Comparison of ENCODE assay signal across 10 cellular contexts in the genomic region with DNA sequence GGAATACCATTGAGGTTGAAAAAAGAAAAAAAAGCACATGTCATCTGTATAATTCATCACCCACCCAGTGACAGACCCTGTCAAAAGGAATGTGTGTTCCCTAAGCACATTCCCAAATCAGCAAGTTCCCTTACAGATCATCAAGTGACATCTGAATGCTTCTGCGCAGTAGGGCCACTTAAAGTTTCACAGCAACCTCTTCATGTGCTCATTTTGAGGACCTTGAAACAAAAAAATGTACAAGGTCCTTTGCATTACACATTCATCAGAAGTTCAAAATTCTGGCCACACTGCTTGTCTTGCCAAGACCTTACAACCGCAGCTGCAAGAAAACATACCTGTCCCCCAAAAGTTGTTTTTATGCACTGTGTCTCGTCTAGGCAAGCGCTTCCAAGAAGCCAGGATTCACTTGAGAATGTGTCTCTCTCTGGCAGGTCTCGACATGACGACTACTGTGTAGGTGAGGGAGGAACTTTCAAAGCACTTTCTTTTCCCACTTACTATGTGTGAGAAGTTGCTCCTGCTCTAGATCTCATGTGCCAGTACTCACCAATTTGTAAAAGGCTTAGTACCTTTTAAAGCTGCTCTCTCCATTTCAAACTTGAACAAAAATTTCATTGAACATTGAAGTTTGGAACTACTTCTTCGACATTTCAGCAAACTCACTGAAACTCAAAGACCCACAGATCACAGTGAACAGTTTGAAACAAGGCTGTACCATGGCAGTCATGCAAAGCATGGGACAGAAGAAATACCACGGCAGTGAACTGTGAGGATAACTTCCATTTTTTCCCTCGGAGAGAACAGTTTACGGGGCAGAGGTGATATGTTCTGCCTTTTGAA. TPM values are rescaled to one million over a fixed set of nuclear protein-coding genes. Genes with fewer than 3 reads are reported as not detected.
DNase-seq lines count a peak whose midpoint lies in the region; ATAC-seq, FAIRE-seq and TF ChIP-seq lines count a peak whose summit lies in the region.
"Had no signal": no experiment of that assay in that cellular context is flagged by ENCODE, and none has a peak within 500 bp of the region (broad histone marks: within the 10 kb centered on the region; RNA-seq: fewer than 3 reads in every experiment).

No MANE protein-coding gene starts in this region.

- H3K9ac ChIP-seq in K562 (ENCODE audit: insufficient read depth in 1 of 2, low read depth in 2 of 2, low read length in 2 of 2), result no peak overlapping the region
- H3K9ac ChIP-seq: parathyroid adenoma had no signal

- peaks cover 42 to 96% (median 54%) of the 10 kb centered on the region in 3 donors for H3K36me3 Mint-ChIP-seq in CD8-positive, alpha-beta memory T cell
- peaks cover 78% of the 10 kb centered on the region for H3K36me3 Mint-ChIP-seq in natural killer cell

- ATAC-seq in K562, result no peak
- no peak for ATAC-seq in natural killer cell
- ATAC-seq in HG02678 (IDR thresholded peaks at IDR 0.05; ENCODE audit: unreplicated experiment), result no peak
- no peak for ATAC-seq in pancreas

- peak; percentile 43; the same call in 1 of the 2 replicates for TF ChIP-seq POLR2A in K562 (conservative IDR thresholded peaks at IDR 0.05)

- H2AFZ ChIP-seq in K562 (ENCODE audit: low read depth, low read length), result no peak overlapping the region
- H2AFZ ChIP-seq: parathyroid adenoma had no signal

- peak overlapping the region in 6 of 7 donors; percentile 8 to 100 (median 18) for H3K4me3 Mint-ChIP-seq in CD8-positive, alpha-beta memory T cell
- peak overlapping the region; percentile 47 for H3K4me3 Mint-ChIP-seq in natural killer cell
- H3K4me3 Mint-ChIP-seq: activated CD4-positive, alpha-beta T cell treated with anti-CD3 and anti-CD28 coated beads, Interleukin-2, amount 10 ng/mL, durations not matched to agents 7 days and 5 days had no signal

- no peaks in the 10 kb centered on the region for H3K27me3 ChIP-seq in CD8-positive, alpha-beta memory T cell (ENCODE audit: insufficient read depth, low read length, poor library complexity, severe bottlenecking)
- H3K27me3 ChIP-seq in K562 (ENCODE audit: control insufficient read depth in 2 of 2, insufficient read depth in 2 of 2, low read length in 2 of 2) (no peaks in the 10 kb centered on the region), pancreas (no peaks in the 10 kb centered on the region)

- peaks cover 17% of the 10 kb centered on the region for H4K20me1 ChIP-seq in K562 (replicated peaks; ENCODE audit: control insufficient read depth, insufficient read depth, low read length)

- 94% methylated on average over 10 of the region's 10 CpGs for WGBS in K562 (ENCODE audit: insufficient coverage, low coverage, missing lambda C conversion rate)
- 77 to 90% methylated on average over 10 of the region's 10 CpGs for WGBS in pancreas, 2 donors

- H3K27ac ChIP-seq in CD8-positive, alpha-beta memory T cell (ENCODE audit: low read depth, low read length), result no peak overlapping the region
- H3K27ac ChIP-seq in K562 (ENCODE audit: extremely low read depth, low read depth, low read length), result no peak overlapping the region
- H3K27ac ChIP-seq in pancreas, result no peak overlapping the region
- H3K27ac ChIP-seq: parathyroid adenoma had no signal

- TF ChIP-seq RAD21 in K562 (CRISPR knock-in tag; conservative IDR thresholded peaks at IDR 0.05 in 1 of 2, IDR thresholded peaks at IDR 0.05 in 1 of 2), result no peak

- no peak overlapping the region for H3K4me2 ChIP-seq in K562 (ENCODE audit: insufficient read depth, low read length)

- H3K9me3 ChIP-seq in CD8-positive, alpha-beta memory T cell (ENCODE audit: low read length), result no peaks in the 10 kb centered on the region
- H3K9me3 ChIP-seq in K562 (replicated peaks; ENCODE audit: control insufficient read depth, insufficient read depth, low read depth, low read length), result no peaks in the 10 kb centered on the region
- no peaks in the 10 kb centered on the region for H3K9me3 ChIP-seq in pancreas

- CTCF ChIA-PET in CD8-positive, alpha-beta memory T cell (lab: Charles Lee), result interaction anchor here (1.3 kb wide), 1 partner anchor 81 kb away, joined by 4 read pairs; no protein-coding TSS in a partner anchor
- CTCF ChIA-PET in HEK293T (lab: Yijun Ruan, JAX) (no interaction called here), K562 (lab: Yijun Ruan, JAX; ENCODE audit: low intra/inter-chr PET ratio) (no interaction called here)

- peaks cover 0 to 33% of the 10 kb centered on the region in 2 donors for H3K27me3 Mint-ChIP-seq in CD8-positive, alpha-beta memory T cell
- no peaks in the 10 kb centered on the region for H3K27me3 Mint-ChIP-seq in natural killer cell (ENCODE audit: low read depth in 2 of 2)
- H3K27me3 Mint-ChIP-seq: activated CD4-positive, alpha-beta T cell treated with anti-CD3 and anti-CD28 coated beads, Interleukin-2, amount 10 ng/mL, durations not matched to agents 7 days and 5 days had no signal

- intact Hi-C loops in K562 (cut with micrococcal nuclease), result loop anchor here (10.0 kb wide), 1 partner anchor 234 kb away; no protein-coding TSS in a partner anchor
- intact Hi-C loops in natural killer cell (cut with micrococcal nuclease), result no loop called here
- intact Hi-C loops in pancreas (cut with DNase I), result no loop called here

- H3K27ac Mint-ChIP-seq in CD8-positive, alpha-beta memory T cell, result peak overlapping the region in 7 of 8 donors; percentile 12 to 99 (median 67)
- H3K27ac Mint-ChIP-seq in natural killer cell, result peak overlapping the region; percentile 97 to 99

- peaks cover 66% of the 10 kb centered on the region for H3K4me1 ChIP-seq in CD8-positive, alpha-beta memory T cell (ENCODE audit: insufficient read depth, low read length)
- H3K4me1 ChIP-seq in K562 (replicated peaks in 1 of 2; ENCODE audit: control insufficient read depth in 2 of 2, insufficient read depth in 2 of 2, low read length in 2 of 2), result peaks cover 9 to 12% of the 10 kb centered on the region in 2 experiments; a peak in 3 of 5 replicates
- H3K4me1 ChIP-seq in pancreas, result peaks cover 20 to 44% (median 33%) of the 10 kb centered on the region in 3 donors

- H3K9me3 Mint-ChIP-seq in CD8-positive, alpha-beta memory T cell, result peaks cover 0 to 3% (median under 1%) of the 10 kb centered on the region in 5 donors
- no peaks in the 10 kb centered on the region for H3K9me3 Mint-ChIP-seq in natural killer cell
- H3K9me3 Mint-ChIP-seq: activated CD4-positive, alpha-beta T cell treated with anti-CD3 and anti-CD28 coated beads, Interleukin-2, amount 10 ng/mL, durations not matched to agents 7 days and 5 days had no signal

- no peaks in the 10 kb centered on the region for H3K9me1 ChIP-seq in K562 (ENCODE audit: control insufficient read depth, insufficient read depth, low read length)

- TF ChIP-seq EP300 in K562 (IDR thresholded peaks at IDR 0.05; ENCODE audit: low read length), result no peak

- H3K4me3 ChIP-seq in CD8-positive, alpha-beta memory T cell (ENCODE audit: low read length), result no peak overlapping the region
- H3K4me3 ChIP-seq in K562 (no peak overlapping the region), pancreas (no peak overlapping the region)

- no peak for DNase-seq in CD8-positive, alpha-beta memory T cell
- DNase-seq in HEK293T (ENCODE audit: extremely low spot score) (no peak), K562 (ENCODE audit: extremely low read depth in 1 of 4, low spot score in 3 of 4) (no peak), natural killer cell (no peak), NCI-H2029 treated with DMSO at 0.1 percent for 48 hours (lab: John Stamatoyannopoulos, UW) (no peak), pancreas (no peak)
- DNase-seq: activated CD4-positive, alpha-beta T cell treated with anti-CD3 and anti-CD28 coated beads, Interleukin-2, amount 10 ng/mL, durations not matched to agents 7 days and 5 days; kidney glomerular epithelial cell had no signal

- FAIRE-seq in K562 (lab: Jason Lieb, UNC) (no peak), pancreas (lab: Jason Lieb, UNC) (no peak)

- peaks cover 74 to 89% (median 87%) of the 10 kb centered on the region in 3 donors for H3K4me1 Mint-ChIP-seq in CD8-positive, alpha-beta memory T cell
- peaks cover 88% of the 10 kb centered on the region in 2 donors for H3K4me1 Mint-ChIP-seq in natural killer cell

- peaks cover 67% of the 10 kb centered on the region for H3K36me3 ChIP-seq in CD8-positive, alpha-beta memory T cell (ENCODE audit: insufficient read depth, low read length)
- H3K36me3 ChIP-seq in K562 (ENCODE audit: control insufficient read depth, insufficient read depth, low read length) (peaks cover 82% of the 10 kb centered on the region), pancreas (peaks cover 15 to 53% (median 50%) of the 10 kb centered on the region in 3 donors)

- in situ Hi-C loops in K562 (cut with MboI), result no loop called here

- no TSS peak for BruUV-seq in K562 (replicated peaks; lab: Mats Ljungman, UMichigan)

- POLR2A ChIA-PET in CD8-positive, alpha-beta memory T cell (lab: Charles Lee), result no interaction called here
- POLR2A ChIA-PET in HEK293T (lab: Yijun Ruan, JAX), result interaction anchor here (1.8 kb wide), 1 partner anchor 10 kb away, joined by 5 read pairs; no protein-coding TSS in a partner anchor
- POLR2A ChIA-PET in K562 (lab: Yijun Ruan, JAX), result interaction anchor here (0.6 to 6.8 kb wide), 9 partner anchors 11 to 642 kb away, joined by 3 to 59 read pairs (median 3); no protein-coding TSS in a partner anchor

- TF ChIP-seq CTCF in K562 (IDR thresholded peaks at IDR 0.05 in 2 of 3, conservative IDR thresholded peaks at IDR 0.05 in 1 of 3; ENCODE audit: insufficient read depth in 2 of 3, low read depth in 1 of 3, low read length in 3 of 3) (no peak), natural killer cell (IDR thresholded peaks at IDR 0.05) (no peak), pancreas (IDR thresholded peaks at IDR 0.05) (no peak)

- H3K79me2 ChIP-seq in K562 (ENCODE audit: control insufficient read depth, insufficient read depth, low read length), result peaks cover 70% of the 10 kb centered on the region

RNA-seq across cellular contexts. Expression of a gene that starts 4.3 kb away (rescaled TPM):
- 10 to 100 TPM; 26.4 to 26.5 TPM for total RNA-seq in CD8-positive, alpha-beta memory T cell
- 5.3 TPM for polyA plus RNA-seq in CD8-positive, alpha-beta memory T cell
- total RNA-seq in K562 (2011; cell fraction: chromatin; rRNA removed; ENCODE audit: low replicate concordance), result 92.4 and 167 TPM in 2 replicates
- 66.1 and 68.5 TPM in 2 replicates for total RNA-seq in K562 (2011; cell fraction: nucleolus; rRNA removed)
- total RNA-seq in K562 (2011; cell fraction: nucleoplasm; rRNA removed), result 74.9 and 93.0 TPM in 2 replicates
- total RNA-seq in K562 (2014; rRNA removed) (26.6 and 28.8 TPM in 2 replicates), K562 (2014; rRNA removed; fragmentation: Illumina TruSeq; extraction: Trizol) (34.9 and 37.9 TPM in 2 replicates), K562 (2015; rRNA removed; fragmentation: Illumina TruSeq; extraction: Trizol) (36.4 and 37.0 TPM in 2 replicates), K562 (2021) (39.5 and 44.2 TPM in 2 replicates), natural killer cell (10 to 100 TPM; 34.7 to 65.3 (median 41.2) TPM), pancreas (10 to 100 TPM in 1 of 6 donors, 1 to 10 TPM in 5; 4.8 to 12.9 (median 6.9) TPM)
- polyA plus RNA-seq in K562 (2011; rRNA removed) (42.8 and 44.8 TPM in 2 replicates), K562 (2014; fragmentation: Illumina TruSeq; extraction: Trizol) (31.0 and 37.4 TPM in 2 replicates), K562 (2014; fragmentation: Nextera tagmentation; extraction: Ambion mirVana) (10 to 100 TPM; 13.4 to 14.6 TPM), K562 (2014; rRNA removed) (41.1 and 43.0 TPM in 2 replicates), pancreas (10 to 100 TPM in 1 of 2 donors, 1 to 10 TPM in 1; 9.6 to 12.1 TPM)
- 7.8 and 17.8 TPM in 2 replicates for polyA plus RNA-seq in K562 (2011; cell fraction: cytosol; rRNA removed)
- polyA plus RNA-seq in K562 (2011; cell fraction: nucleus; rRNA removed), result 74.3 and 76.8 TPM in 2 replicates
- 32.5 and 35.4 TPM in 2 replicates for polyA plus RNA-seq in K562 (2012)
- polyA minus RNA-seq in K562 (2011; rRNA and poly(A)+ RNA removed), result 34.0 and 36.5 TPM in 2 replicates
- 12.9 and 15.7 TPM in 2 replicates for polyA minus RNA-seq in K562 (2011; cell fraction: cytosol; rRNA and poly(A)+ RNA removed)
- 56.1 and 86.0 TPM in 2 replicates for polyA minus RNA-seq in K562 (2011; cell fraction: nucleus; rRNA and poly(A)+ RNA removed)

RNA-seq across cellular contexts. Expression of a gene that starts 4.9 kb away (rescaled TPM):
- 100 to 1,000 TPM; 855 to 861 TPM for total RNA-seq in CD8-positive, alpha-beta memory T cell
- 1,275 TPM for polyA plus RNA-seq in CD8-positive, alpha-beta memory T cell
- total RNA-seq in K562 (2011; cell fraction: chromatin; rRNA removed; ENCODE audit: low replicate concordance), result 1,248 and 2,950 TPM in 2 replicates
- 714 and 743 TPM in 2 replicates for total RNA-seq in K562 (2011; cell fraction: nucleolus; rRNA removed)
- total RNA-seq in K562 (2011; cell fraction: nucleoplasm; rRNA removed), result 971 and 1,084 TPM in 2 replicates
- 239 and 306 TPM in 2 replicates for total RNA-seq in K562 (2014; rRNA removed)
- 411 and 440 TPM in 2 replicates for total RNA-seq in K562 (2014; rRNA removed; fragmentation: Illumina TruSeq; extraction: Trizol)
- total RNA-seq in K562 (2015; rRNA removed; fragmentation: Illumina TruSeq; extraction: Trizol), result 386 and 426 TPM in 2 replicates
- 616 and 622 TPM in 2 replicates for total RNA-seq in K562 (2021)
- 721 and 729 TPM in 2 replicates for polyA plus RNA-seq in K562 (2011; rRNA removed)
- 392 and 499 TPM in 2 replicates for polyA plus RNA-seq in K562 (2011; cell fraction: cytosol; rRNA removed)
- polyA plus RNA-seq in K562 (2011; cell fraction: nucleus; rRNA removed), result 2,138 and 2,865 TPM in 2 replicates
- 332 and 354 TPM in 2 replicates for polyA plus RNA-seq in K562 (2012)
- polyA plus RNA-seq in K562 (2014; fragmentation: Illumina TruSeq; extraction: Trizol), result 579 and 604 TPM in 2 replicates
- polyA plus RNA-seq in K562 (2014; fragmentation: Nextera tagmentation; extraction: Ambion mirVana), result 1,000 to 10,000 TPM in 1 of 2 experiments, 100 to 1,000 TPM in 1; 487 to 1,639 TPM
- 1,331 and 1,452 TPM in 2 replicates for polyA plus RNA-seq in K562 (2014; rRNA removed)
- polyA minus RNA-seq in K562 (2011; rRNA and poly(A)+ RNA removed), result 481 and 488 TPM in 2 replicates
- polyA minus RNA-seq in K562 (2011; cell fraction: cytosol; rRNA and poly(A)+ RNA removed), result 167 and 272 TPM in 2 replicates
- 1,052 and 1,975 TPM in 2 replicates for polyA minus RNA-seq in K562 (2011; cell fraction: nucleus; rRNA and poly(A)+ RNA removed)
- total RNA-seq in natural killer cell, result 1,000 to 10,000 TPM; 2,956 to 3,334 (median 3,276) TPM
- 100 to 1,000 TPM; 145 to 398 (median 199) TPM for total RNA-seq in pancreas
- 100 to 1,000 TPM; 249 to 372 TPM for polyA plus RNA-seq in pancreas

RNA-seq across cellular contexts. Expression of a gene that starts 5.6 kb away (rescaled TPM):
- 10 to 100 TPM; 39.3 to 43.5 TPM for total RNA-seq in CD8-positive, alpha-beta memory T cell
- polyA plus RNA-seq in CD8-positive, alpha-beta memory T cell, result 15.7 TPM
- 138 and 394 TPM in 2 replicates for total RNA-seq in K562 (2011; cell fraction: chromatin; rRNA removed; ENCODE audit: low replicate concordance)
- total RNA-seq in K562 (2011; cell fraction: nucleolus; rRNA removed), result 72.7 and 85.0 TPM in 2 replicates
- 132 and 153 TPM in 2 replicates for total RNA-seq in K562 (2011; cell fraction: nucleoplasm; rRNA removed)
- total RNA-seq in K562 (2014; rRNA removed) (51.3 and 53.5 TPM in 2 replicates), K562 (2014; rRNA removed; fragmentation: Illumina TruSeq; extraction: Trizol) (71.8 and 80.0 TPM in 2 replicates), K562 (2015; rRNA removed; fragmentation: Illumina TruSeq; extraction: Trizol) (50.0 and 57.1 TPM in 2 replicates), K562 (2021) (48.0 and 48.3 TPM in 2 replicates), natural killer cell (100 to 1,000 TPM; 152 to 187 (median 186) TPM), pancreas (10 to 100 TPM; 10.0 to 25.9 (median 18.2) TPM)
- polyA plus RNA-seq in K562 (2011; rRNA removed) (80.7 and 83.4 TPM in 2 replicates), K562 (2014; fragmentation: Illumina TruSeq; extraction: Trizol) (54.4 and 56.9 TPM in 2 replicates), K562 (2014; fragmentation: Nextera tagmentation; extraction: Ambion mirVana) (10 to 100 TPM; 26.7 to 40.0 TPM), K562 (2014; rRNA removed) (61.0 and 75.0 TPM in 2 replicates), pancreas (10 to 100 TPM; 34.8 to 80.8 TPM)
- 9.7 and 20.4 TPM in 2 replicates for polyA plus RNA-seq in K562 (2011; cell fraction: cytosol; rRNA removed)
- polyA plus RNA-seq in K562 (2011; cell fraction: nucleus; rRNA removed), result 149 and 214 TPM in 2 replicates
- 34.4 and 59.0 TPM in 2 replicates for polyA plus RNA-seq in K562 (2012)
- polyA minus RNA-seq in K562 (2011; rRNA and poly(A)+ RNA removed), result 62.6 and 76.6 TPM in 2 replicates
- polyA minus RNA-seq in K562 (2011; cell fraction: cytosol; rRNA and poly(A)+ RNA removed), result 27.3 and 27.7 TPM in 2 replicates
- 61.9 and 125 TPM in 2 replicates for polyA minus RNA-seq in K562 (2011; cell fraction: nucleus; rRNA and poly(A)+ RNA removed)

RNA-seq across cellular contexts. Expression of a gene that starts 52.2 kb away (rescaled TPM):
- under 1 TPM; 0.66 to 0.69 TPM for total RNA-seq in CD8-positive, alpha-beta memory T cell
- not detected for polyA plus RNA-seq in CD8-positive, alpha-beta memory T cell
- 10.8 and 12.0 TPM in 2 replicates for total RNA-seq in K562 (2011; cell fraction: chromatin; rRNA removed; ENCODE audit: low replicate concordance)
- 5.0 and 6.2 TPM in 2 replicates for total RNA-seq in K562 (2011; cell fraction: nucleolus; rRNA removed)
- 5.9 and 8.5 TPM in 2 replicates for total RNA-seq in K562 (2011; cell fraction: nucleoplasm; rRNA removed)
- total RNA-seq in K562 (2014; rRNA removed) (3.8 and 4.3 TPM in 2 replicates), K562 (2014; rRNA removed; fragmentation: Illumina TruSeq; extraction: Trizol) (7.5 and 8.7 TPM in 2 replicates), K562 (2015; rRNA removed; fragmentation: Illumina TruSeq; extraction: Trizol) (14.1 and 16.2 TPM in 2 replicates), K562 (2021) (4.1 and 4.7 TPM in 2 replicates), natural killer cell (10 to 100 TPM in 1 of 3 donors, 1 to 10 TPM in 2; 2.2 to 12.0 (median 3.3) TPM), pancreas (1 to 10 TPM in 4 of 6 donors, under 1 TPM in 2; 0.51 to 6.3 (median 1.1) TPM)
- polyA plus RNA-seq in K562 (2011; rRNA removed) (5.6 and 9.7 TPM in 2 replicates), K562 (2014; fragmentation: Illumina TruSeq; extraction: Trizol) (13.3 and 14.7 TPM in 2 replicates), K562 (2014; fragmentation: Nextera tagmentation; extraction: Ambion mirVana) (1 to 10 TPM; 4.6 to 7.1 TPM), K562 (2014; rRNA removed) (7.1 and 7.8 TPM in 2 replicates), pancreas (1 to 10 TPM; 1.5 to 2.4 TPM)
- 4.1 and 8.7 TPM in 2 replicates for polyA plus RNA-seq in K562 (2011; cell fraction: cytosol; rRNA removed)
- polyA plus RNA-seq in K562 (2011; cell fraction: nucleus; rRNA removed), result 10.0 and 12.4 TPM in 2 replicates
- 9.0 and 64.8 TPM in 2 replicates for polyA plus RNA-seq in K562 (2012)
- polyA minus RNA-seq in K562 (2011; rRNA and poly(A)+ RNA removed), result 3.8 and 5.5 TPM in 2 replicates
- polyA minus RNA-seq in K562 (2011; cell fraction: cytosol; rRNA and poly(A)+ RNA removed), result 1.8 TPM in 1 of 2 replicates, not detected in the other
- 2.2 and 5.1 TPM in 2 replicates for polyA minus RNA-seq in K562 (2011; cell fraction: nucleus; rRNA and poly(A)+ RNA removed)
